1 cellular context compared by ENCODE assay signal in the genomic region with DNA sequence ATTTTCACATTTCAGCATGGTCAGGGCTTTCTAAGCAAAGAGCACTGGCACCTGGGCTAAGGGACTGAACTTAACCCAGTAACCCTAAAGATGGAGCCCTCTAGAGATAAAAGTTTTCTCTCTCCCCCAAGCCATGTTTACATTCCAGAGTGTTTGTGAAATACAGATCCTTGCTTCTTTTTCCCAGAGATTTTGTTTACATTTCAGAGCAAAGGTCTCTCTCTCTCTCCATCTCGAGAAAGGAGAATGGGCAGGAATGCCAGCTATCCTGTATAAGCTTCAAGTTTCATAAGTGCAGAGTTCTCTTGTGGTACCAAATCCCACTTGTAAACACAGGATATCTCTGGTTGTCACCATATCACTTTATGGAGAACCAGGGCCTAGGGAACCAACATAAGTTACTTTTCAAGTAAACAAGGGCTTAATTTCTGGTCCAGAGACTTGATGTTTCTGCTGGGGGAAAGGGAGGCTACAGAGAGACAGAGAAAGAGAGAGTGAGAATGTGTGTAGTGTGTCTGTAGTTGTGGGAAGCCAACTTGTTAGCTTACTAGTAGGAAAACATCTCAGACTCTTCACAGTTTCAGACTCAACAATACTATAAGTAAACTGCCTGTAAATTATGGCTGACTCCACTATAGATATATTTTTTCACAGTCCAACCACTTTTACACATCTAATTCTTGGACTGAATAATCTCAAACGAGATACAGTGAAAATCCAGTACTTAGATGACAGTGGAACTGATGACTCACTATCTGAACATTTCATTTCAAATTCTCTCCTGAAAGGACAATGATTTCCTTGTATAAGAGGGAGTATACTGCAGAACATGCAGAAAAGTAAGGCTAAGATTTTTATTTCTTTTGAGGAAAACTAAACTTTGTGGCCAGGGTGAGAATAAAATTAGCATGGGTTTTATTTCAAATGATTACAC.
TF ChIP-seq lines count a peak whose summit lies in the region.

No MANE protein-coding gene starts in this region.

TF ChIP-seq in HepG2, 621 proteins besides CTCF, POLR2A, EP300 and RAD21 (continued from another document and continues in another):
- TF ChIP-seq ZNF589 (CRISPR knock-in tag; conservative IDR thresholded peaks at IDR 0.05) (no peak), YEATS4 (CRISPR knock-in tag; IDR thresholded peaks at IDR 0.05; ENCODE audit: borderline replicate concordance) (no peak), GPN1 (CRISPR knock-in tag; IDR thresholded peaks at IDR 0.05; ENCODE audit: borderline replicate concordance) (no peak), ZNF496 (CRISPR knock-in tag; IDR thresholded peaks at IDR 0.05; ENCODE audit: insufficient replicate concordance) (no peak), U2AF1 (optimal IDR thresholded peaks at IDR 0.05; ENCODE audit: low read depth, low read length) (no peak), PRMT3 (CRISPR knock-in tag; IDR thresholded peaks at IDR 0.05; ENCODE audit: borderline replicate concordance, low read depth) (no peak), CCDC6 (CRISPR knock-in tag; IDR thresholded peaks at IDR 0.05) (0 out of 2 replicates have a peak, but pooled peaks have one; percentile 31), NR2C2 (CRISPR knock-in tag; IDR thresholded peaks at IDR 0.05; ENCODE audit: borderline replicate concordance) (no peak), GATAD2A (CRISPR knock-in tag; IDR thresholded peaks at IDR 0.05) (peak; percentile 97), ZNF891 (CRISPR knock-in tag; IDR thresholded peaks at IDR 0.05) (no peak), KLF9 (CRISPR knock-in tag; IDR thresholded peaks at IDR 0.05; ENCODE audit: low read depth) (no peak), TCF12 (IDR thresholded peaks at IDR 0.05) (no peak), TCF12 (CRISPR knock-in tag; IDR thresholded peaks at IDR 0.05) (no peak), HCFC1 (IDR thresholded peaks at IDR 0.05; ENCODE audit: low read depth, low read length) (no peak), ZNF547 (CRISPR knock-in tag; IDR thresholded peaks at IDR 0.05) (no peak), NFYB (CRISPR knock-in tag; IDR thresholded peaks at IDR 0.05) (no peak), DNMT1 (CRISPR knock-in tag; IDR thresholded peaks at IDR 0.05) (no peak), SKI (IDR thresholded peaks at IDR 0.05; ENCODE audit: partially characterized antibody) (peak; percentile 33), NR2F2 (IDR thresholded peaks at IDR 0.05; ENCODE audit: borderline replicate concordance, low read depth) (peak; percentile 60; the same call in 1 of the 2 replicates), ARID2 (CRISPR knock-in tag; IDR thresholded peaks at IDR 0.05; ENCODE audit: borderline replicate concordance) (no peak), SYNCRIP (IDR thresholded peaks at IDR 0.05; ENCODE audit: insufficient read depth, low read depth, low read length) (no peak), ZNF256 (CRISPR knock-in tag; conservative IDR thresholded peaks at IDR 0.05) (no peak), ZNF501 (CRISPR knock-in tag; IDR thresholded peaks at IDR 0.05) (no peak), GLI4 (CRISPR knock-in tag; IDR thresholded peaks at IDR 0.05; ENCODE audit: borderline replicate concordance) (no peak), ZBTB21 (CRISPR knock-in tag; IDR thresholded peaks at IDR 0.05) (no peak), ZNF331 (CRISPR knock-in tag; IDR thresholded peaks at IDR 0.05) (peak; percentile 79; the same call in 1 of the 2 replicates), ZNF672 (CRISPR knock-in tag; IDR thresholded peaks at IDR 0.05) (no peak), NFKBIZ (CRISPR knock-in tag; IDR thresholded peaks at IDR 0.05) (no peak), RFX3 (CRISPR knock-in tag; IDR thresholded peaks at IDR 0.05) (no peak), POLR2AphosphoS5 (IDR thresholded peaks at IDR 0.05; ENCODE audit: low read depth, low read length) (no peak), ZFY (CRISPR knock-in tag; IDR thresholded peaks at IDR 0.05) (no peak), CENPT (CRISPR knock-in tag; IDR thresholded peaks at IDR 0.05; ENCODE audit: low read depth) (no peak), ZNF558 (CRISPR knock-in tag; IDR thresholded peaks at IDR 0.05; ENCODE audit: borderline replicate concordance) (no peak), ATM (IDR thresholded peaks at IDR 0.05; ENCODE audit: borderline replicate concordance) (no peak)
- TF ChIP-seq, protein P1, sequence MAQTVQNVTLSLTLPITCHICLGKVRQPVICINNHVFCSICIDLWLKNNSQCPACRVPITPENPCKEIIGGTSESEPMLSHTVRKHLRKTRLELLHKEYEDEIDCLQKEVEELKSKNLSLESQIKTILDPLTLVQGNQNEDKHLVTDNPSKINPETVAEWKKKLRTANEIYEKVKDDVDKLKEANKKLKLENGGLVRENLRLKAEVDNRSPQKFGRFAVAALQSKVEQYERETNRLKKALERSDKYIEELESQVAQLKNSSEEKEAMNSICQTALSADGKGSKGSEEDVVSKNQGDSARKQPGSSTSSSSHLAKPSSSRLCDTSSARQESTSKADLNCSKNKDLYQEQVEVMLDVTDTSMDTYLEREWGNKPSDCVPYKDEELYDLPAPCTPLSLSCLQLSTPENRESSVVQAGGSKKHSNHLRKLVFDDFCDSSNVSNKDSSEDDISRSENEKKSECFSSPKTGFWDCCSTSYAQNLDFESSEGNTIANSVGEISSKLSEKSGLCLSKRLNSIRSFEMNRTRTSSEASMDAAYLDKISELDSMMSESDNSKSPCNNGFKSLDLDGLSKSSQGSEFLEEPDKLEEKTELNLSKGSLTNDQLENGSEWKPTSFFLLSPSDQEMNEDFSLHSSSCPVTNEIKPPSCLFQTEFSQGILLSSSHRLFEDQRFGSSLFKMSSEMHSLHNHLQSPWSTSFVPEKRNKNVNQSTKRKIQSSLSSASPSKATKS (CRISPR knock-in tag; IDR thresholded peaks at IDR 0.05), result no peak
- TF ChIP-seq, protein P2, sequence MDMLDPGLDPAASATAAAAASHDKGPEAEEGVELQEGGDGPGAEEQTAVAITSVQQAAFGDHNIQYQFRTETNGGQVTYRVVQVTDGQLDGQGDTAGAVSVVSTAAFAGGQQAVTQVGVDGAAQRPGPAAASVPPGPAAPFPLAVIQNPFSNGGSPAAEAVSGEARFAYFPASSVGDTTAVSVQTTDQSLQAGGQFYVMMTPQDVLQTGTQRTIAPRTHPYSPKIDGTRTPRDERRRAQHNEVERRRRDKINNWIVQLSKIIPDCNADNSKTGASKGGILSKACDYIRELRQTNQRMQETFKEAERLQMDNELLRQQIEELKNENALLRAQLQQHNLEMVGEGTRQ (IDR thresholded peaks at IDR 0.05; ENCODE audit: low read depth, low read length), result no peak
- TF ChIP-seq, protein P2 (CRISPR knock-in tag; IDR thresholded peaks at IDR 0.05; ENCODE audit: borderline replicate concordance), result no peak
- TF ChIP-seq, protein P3, sequence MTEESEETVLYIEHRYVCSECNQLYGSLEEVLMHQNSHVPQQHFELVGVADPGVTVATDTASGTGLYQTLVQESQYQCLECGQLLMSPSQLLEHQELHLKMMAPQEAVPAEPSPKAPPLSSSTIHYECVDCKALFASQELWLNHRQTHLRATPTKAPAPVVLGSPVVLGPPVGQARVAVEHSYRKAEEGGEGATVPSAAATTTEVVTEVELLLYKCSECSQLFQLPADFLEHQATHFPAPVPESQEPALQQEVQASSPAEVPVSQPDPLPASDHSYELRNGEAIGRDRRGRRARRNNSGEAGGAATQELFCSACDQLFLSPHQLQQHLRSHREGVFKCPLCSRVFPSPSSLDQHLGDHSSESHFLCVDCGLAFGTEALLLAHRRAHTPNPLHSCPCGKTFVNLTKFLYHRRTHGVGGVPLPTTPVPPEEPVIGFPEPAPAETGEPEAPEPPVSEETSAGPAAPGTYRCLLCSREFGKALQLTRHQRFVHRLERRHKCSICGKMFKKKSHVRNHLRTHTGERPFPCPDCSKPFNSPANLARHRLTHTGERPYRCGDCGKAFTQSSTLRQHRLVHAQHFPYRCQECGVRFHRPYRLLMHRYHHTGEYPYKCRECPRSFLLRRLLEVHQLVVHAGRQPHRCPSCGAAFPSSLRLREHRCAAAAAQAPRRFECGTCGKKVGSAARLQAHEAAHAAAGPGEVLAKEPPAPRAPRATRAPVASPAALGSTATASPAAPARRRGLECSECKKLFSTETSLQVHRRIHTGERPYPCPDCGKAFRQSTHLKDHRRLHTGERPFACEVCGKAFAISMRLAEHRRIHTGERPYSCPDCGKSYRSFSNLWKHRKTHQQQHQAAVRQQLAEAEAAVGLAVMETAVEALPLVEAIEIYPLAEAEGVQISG (CRISPR knock-in tag; IDR thresholded peaks at IDR 0.05), result no peak
- TF ChIP-seq, protein P4, sequence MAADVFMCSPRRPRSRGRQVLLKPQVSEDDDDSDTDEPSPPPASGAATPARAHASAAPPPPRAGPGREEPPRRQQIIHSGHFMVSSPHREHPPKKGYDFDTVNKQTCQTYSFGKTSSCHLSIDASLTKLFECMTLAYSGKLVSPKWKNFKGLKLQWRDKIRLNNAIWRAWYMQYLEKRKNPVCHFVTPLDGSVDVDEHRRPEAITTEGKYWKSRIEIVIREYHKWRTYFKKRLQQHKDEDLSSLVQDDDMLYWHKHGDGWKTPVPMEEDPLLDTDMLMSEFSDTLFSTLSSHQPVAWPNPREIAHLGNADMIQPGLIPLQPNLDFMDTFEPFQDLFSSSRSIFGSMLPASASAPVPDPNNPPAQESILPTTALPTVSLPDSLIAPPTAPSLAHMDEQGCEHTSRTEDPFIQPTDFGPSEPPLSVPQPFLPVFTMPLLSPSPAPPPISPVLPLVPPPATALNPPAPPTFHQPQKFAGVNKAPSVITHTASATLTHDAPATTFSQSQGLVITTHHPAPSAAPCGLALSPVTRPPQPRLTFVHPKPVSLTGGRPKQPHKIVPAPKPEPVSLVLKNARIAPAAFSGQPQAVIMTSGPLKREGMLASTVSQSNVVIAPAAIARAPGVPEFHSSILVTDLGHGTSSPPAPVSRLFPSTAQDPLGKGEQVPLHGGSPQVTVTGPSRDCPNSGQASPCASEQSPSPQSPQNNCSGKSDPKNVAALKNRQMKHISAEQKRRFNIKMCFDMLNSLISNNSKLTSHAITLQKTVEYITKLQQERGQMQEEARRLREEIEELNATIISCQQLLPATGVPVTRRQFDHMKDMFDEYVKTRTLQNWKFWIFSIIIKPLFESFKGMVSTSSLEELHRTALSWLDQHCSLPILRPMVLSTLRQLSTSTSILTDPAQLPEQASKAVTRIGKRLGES (CRISPR knock-in tag; IDR thresholded peaks at IDR 0.05; ENCODE audit: borderline replicate concordance), result no peak
- TF ChIP-seq, protein P5, sequence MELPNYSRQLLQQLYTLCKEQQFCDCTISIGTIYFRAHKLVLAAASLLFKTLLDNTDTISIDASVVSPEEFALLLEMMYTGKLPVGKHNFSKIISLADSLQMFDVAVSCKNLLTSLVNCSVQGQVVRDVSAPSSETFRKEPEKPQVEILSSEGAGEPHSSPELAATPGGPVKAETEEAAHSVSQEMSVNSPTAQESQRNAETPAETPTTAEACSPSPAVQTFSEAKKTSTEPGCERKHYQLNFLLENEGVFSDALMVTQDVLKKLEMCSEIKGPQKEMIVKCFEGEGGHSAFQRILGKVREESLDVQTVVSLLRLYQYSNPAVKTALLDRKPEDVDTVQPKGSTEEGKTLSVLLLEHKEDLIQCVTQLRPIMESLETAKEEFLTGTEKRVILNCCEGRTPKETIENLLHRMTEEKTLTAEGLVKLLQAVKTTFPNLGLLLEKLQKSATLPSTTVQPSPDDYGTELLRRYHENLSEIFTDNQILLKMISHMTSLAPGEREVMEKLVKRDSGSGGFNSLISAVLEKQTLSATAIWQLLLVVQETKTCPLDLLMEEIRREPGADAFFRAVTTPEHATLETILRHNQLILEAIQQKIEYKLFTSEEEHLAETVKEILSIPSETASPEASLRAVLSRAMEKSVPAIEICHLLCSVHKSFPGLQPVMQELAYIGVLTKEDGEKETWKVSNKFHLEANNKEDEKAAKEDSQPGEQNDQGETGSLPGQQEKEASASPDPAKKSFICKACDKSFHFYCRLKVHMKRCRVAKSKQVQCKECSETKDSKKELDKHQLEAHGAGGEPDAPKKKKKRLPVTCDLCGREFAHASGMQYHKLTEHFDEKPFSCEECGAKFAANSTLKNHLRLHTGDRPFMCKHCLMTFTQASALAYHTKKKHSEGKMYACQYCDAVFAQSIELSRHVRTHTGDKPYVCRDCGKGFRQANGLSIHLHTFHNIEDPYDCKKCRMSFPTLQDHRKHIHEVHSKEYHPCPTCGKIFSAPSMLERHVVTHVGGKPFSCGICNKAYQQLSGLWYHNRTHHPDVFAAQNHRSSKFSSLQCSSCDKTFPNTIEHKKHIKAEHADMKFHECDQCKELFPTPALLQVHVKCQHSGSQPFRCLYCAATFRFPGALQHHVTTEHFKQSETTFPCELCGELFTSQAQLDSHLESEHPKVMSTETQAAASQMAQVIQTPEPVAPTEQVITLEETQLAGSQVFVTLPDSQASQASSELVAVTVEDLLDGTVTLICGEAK (IDR thresholded peaks at IDR 0.05), result no peak
- TF ChIP-seq, protein P5 (CRISPR knock-in tag; IDR thresholded peaks at IDR 0.05), result no peak
